ENCODE assay signal across 8 cellular contexts in the genomic region with DNA sequence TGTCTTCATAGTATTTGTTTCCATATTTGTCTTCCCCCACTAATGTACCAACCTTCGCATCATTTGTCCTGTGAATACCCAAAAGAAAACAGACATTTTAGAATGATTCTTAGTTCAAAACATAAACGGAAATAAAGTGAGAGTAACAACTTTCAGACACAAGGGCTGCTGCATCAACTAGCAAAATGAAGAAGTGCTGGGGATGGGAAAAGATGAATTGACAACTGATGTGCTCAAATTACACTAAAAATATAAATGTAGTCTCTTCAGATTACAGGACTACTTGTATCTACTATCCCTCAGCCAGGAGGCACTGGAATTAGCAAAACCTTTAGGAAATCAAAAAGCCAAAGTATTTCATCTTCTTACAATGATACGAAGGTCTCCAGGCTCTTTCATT. TPM values are rescaled to one million over a fixed set of nuclear protein-coding genes. Genes with fewer than 3 reads are reported as not detected.
DNase-seq lines count a peak whose midpoint lies in the region; ATAC-seq, FAIRE-seq and TF ChIP-seq lines count a peak whose summit lies in the region.

No MANE protein-coding gene starts in this region.

- peaks cover 2% of the 10 kb centered on the region for H3K36me3 Mint-ChIP-seq in astrocyte (ENCODE audit: low read depth, unreplicated experiment)

- H3K27ac Mint-ChIP-seq in astrocyte (ENCODE audit: unreplicated experiment) = no peak overlapping the region

- no peaks in the 10 kb centered on the region for H3K9me3 Mint-ChIP-seq in astrocyte (ENCODE audit: unreplicated experiment)

- H3K27ac ChIP-seq in heart right ventricle (peak overlapping the region; percentile 82 to 96 (median 90)), astrocyte (ENCODE audit: low read depth, low read length) (peak overlapping the region; percentile 84), urinary bladder (ENCODE audit: low read depth) (no peak overlapping the region)

- peak overlapping the region; percentile 86 for H2AFZ ChIP-seq in astrocyte (ENCODE audit: low read depth, low read length)

- intact Hi-C loops in heart right ventricle (cut with DNase I) (no loop called here), cardiac septum (cut with DNase I) (loop anchor here (2.0 kb wide), 1 partner anchor 70 kb away; the partner anchor contains the start of gene NR2C1)

- no peak for ATAC-seq in heart right ventricle
- no peak for ATAC-seq in HG02588 (IDR thresholded peaks at IDR 0.05; ENCODE audit: unreplicated experiment)
- no peak for ATAC-seq in HG02678 (IDR thresholded peaks at IDR 0.05; ENCODE audit: unreplicated experiment)
- no peak for ATAC-seq in HG02852 (IDR thresholded peaks at IDR 0.05; ENCODE audit: unreplicated experiment)

- H3K27me3 ChIP-seq in heart right ventricle (no peaks in the 10 kb centered on the region), astrocyte (ENCODE audit: insufficient read depth, low read length) (no peaks in the 10 kb centered on the region)

- no peak for TF ChIP-seq CTCF in heart right ventricle (IDR thresholded peaks at IDR 0.05)
- TF ChIP-seq CTCF in astrocyte (IDR thresholded peaks at IDR 0.05; ENCODE audit: insufficient read depth, low read depth, low read length) = no peak

- peaks cover 6% of the 10 kb centered on the region for H3K4me1 Mint-ChIP-seq in astrocyte (ENCODE audit: low read depth, unreplicated experiment)

- H3K79me2 ChIP-seq in astrocyte (ENCODE audit: insufficient read depth, low read length) = peaks cover 46% of the 10 kb centered on the region

- H3K4me3 ChIP-seq in heart right ventricle (peak overlapping the region; percentile 51 to 93 (median 84)), astrocyte (ENCODE audit: insufficient read depth, low read depth, low read length) (peak overlapping the region; percentile 81), urinary bladder (ENCODE audit: low read depth, low read length) (peak overlapping the region; percentile 83)

- H3K4me3 Mint-ChIP-seq in astrocyte (ENCODE audit: unreplicated experiment) = peak overlapping the region; percentile 97

- H4K20me1 ChIP-seq in astrocyte (ENCODE audit: insufficient read depth, low read length) = peaks cover 5% of the 10 kb centered on the region

- H3K36me3 ChIP-seq in heart right ventricle = peaks cover 0 to 27% (median 15%) of the 10 kb centered on the region in 9 donors
- peaks cover 11% of the 10 kb centered on the region for H3K36me3 ChIP-seq in astrocyte (ENCODE audit: insufficient read depth, low read length)
- H3K36me3 ChIP-seq in urinary bladder (ENCODE audit: insufficient read depth) = no peaks in the 10 kb centered on the region

- H3K4me1 ChIP-seq in heart right ventricle (peaks cover 0 to 56% (median 43%) of the 10 kb centered on the region in 9 donors), astrocyte (ENCODE audit: insufficient read depth, low read length) (peaks cover 6% of the 10 kb centered on the region), urinary bladder (ENCODE audit: insufficient read depth) (no peaks in the 10 kb centered on the region)

- peaks cover 0 to 18% (median 4%) of the 10 kb centered on the region in 11 donors for H3K9me3 ChIP-seq in heart right ventricle
- H3K9me3 ChIP-seq in astrocyte (ENCODE audit: insufficient read depth, low read depth, low read length) = no peaks in the 10 kb centered on the region

- H3K27me3 Mint-ChIP-seq in astrocyte (ENCODE audit: low read depth, unreplicated experiment) = no peaks in the 10 kb centered on the region

- 25 to 26% methylated on average over 3 of the region's 3 CpGs for WGBS in heart right ventricle, 2 donors
- whole genome bisulfite sequencing in urinary bladder = 25% methylated on average over 3 of the region's 3 CpGs

- H3K9ac ChIP-seq in astrocyte (ENCODE audit: low read length) = peak overlapping the region; percentile 89

- DNase-seq in heart right ventricle (no peak), cardiac septum (ENCODE audit: low spot score) (no peak), astrocyte (ENCODE audit: low read depth) (no peak), medulla oblongata (ENCODE audit: extremely low spot score) (peak; percentile 31)

- FAIRE-seq in astrocyte (lab: Jason Lieb, UNC) = no peak

- peak overlapping the region; percentile 95 for H3K4me2 ChIP-seq in astrocyte (ENCODE audit: low read length)

RNA-seq across cellular contexts. Expression of gene NDUFA12, which starts 0.7 kb away (rescaled TPM):
- total RNA-seq in heart right ventricle (100 to 1,000 TPM; 254 to 427 (median 324) TPM), cardiac septum (228 TPM), astrocyte (107 and 112 TPM in 2 replicates), urinary bladder (76.8 TPM)
- polyA plus RNA-seq in heart right ventricle (100 to 1,000 TPM; 624 to 710 TPM), urinary bladder (139 TPM)
